ENCODE assay signal across 13 cellular contexts in genomic region chr18:28108801-28109200, GRCh38.
A peak's percentile ranks its signal among the peaks of the same experiment; 100 is the strongest.
DNase-seq lines count a peak whose midpoint lies in the region; ATAC-seq and TF ChIP-seq lines count a peak whose summit lies in the region.
"Had no signal": no experiment of that assay in that cellular context is flagged by ENCODE, and none has a peak within 500 bp of the region (broad histone marks: within the 10 kb centered on the region; RNA-seq: fewer than 3 reads in every experiment).

No MANE protein-coding gene starts in this region.

- TF ChIP-seq CTCF in C4-2B (conservative IDR thresholded peaks at IDR 0.05) (0 out of 2 replicates have a peak, but pooled peaks have one; percentile 7), HFFc6 (IDR thresholded peaks at IDR 0.05) (peak; percentile 26; the same call in 1 of the 2 replicates), astrocyte of the cerebellum (IDR thresholded peaks at IDR 0.05; ENCODE audit: low read depth, low read length, missing control alignments) (no peak)

- H3K27ac ChIP-seq in C4-2B: no peak overlapping the region
- H3K27ac ChIP-seq: thoracic aorta had no signal

- no peaks in the 10 kb centered on the region; the same call in 1 of the 2 replicates for H3K27me3 Mint-ChIP-seq in HFFc6 (ENCODE audit: insufficient read depth)
- H3K27me3 Mint-ChIP-seq: naive thymus-derived CD4-positive, alpha-beta T cell had no signal

- H3K4me3 ChIP-seq in astrocyte of the cerebellum (ENCODE audit: low read depth, low read length): no peak overlapping the region
- H3K4me3 ChIP-seq: thoracic aorta had no signal

- H3K4me3 Mint-ChIP-seq in HFFc6: no peak overlapping the region
- H3K4me3 Mint-ChIP-seq: naive thymus-derived CD4-positive, alpha-beta T cell had no signal

- no peaks in the 10 kb centered on the region for H3K9me3 Mint-ChIP-seq in HFFc6

- H3K27ac Mint-ChIP-seq in HFFc6: peak overlapping the region; percentile 41

- no peak for DNase-seq in HFFc6
- peak; percentile 23 for DNase-seq in astrocyte of the cerebellum (ENCODE audit: low read depth)
- DNase-seq in kidney glomerular epithelial cell (lab: John Stamatoyannopoulos, UW): peak; percentile 84
- no peak for DNase-seq in NCI-H345 (lab: John Stamatoyannopoulos, UW)
- no peak for DNase-seq in HT-29 (ENCODE audit: low spot score)
- DNase-seq in NK-92 treated with Interleukin-12 subunit alpha and Interleukin-12 subunit beta, amount 100 ng/mL, for 24 hours (lab: John Stamatoyannopoulos, UW): no peak
- DNase-seq: activated T-cell treated with anti-CD3 and anti-CD28 coated beads, Interleukin-2, amount 50 U/mL, for 1 hour; anterior cingulate cortex; naive thymus-derived CD4-positive, alpha-beta T cell; NCI-H510A had no signal

- peaks cover 22% of the 10 kb centered on the region for H3K36me3 Mint-ChIP-seq in HFFc6 (ENCODE audit: low read depth)
- H3K36me3 Mint-ChIP-seq: naive thymus-derived CD4-positive, alpha-beta T cell had no signal

- H3K4me1 Mint-ChIP-seq in HFFc6 (ENCODE audit: low read depth): peaks cover 73% of the 10 kb centered on the region
- H3K4me1 Mint-ChIP-seq: naive thymus-derived CD4-positive, alpha-beta T cell had no signal

- in situ Hi-C loops in astrocyte of the cerebellum (cut with HindIII; ENCODE audit: low sequenced_read_pairs): no loop called here

- no peak for ATAC-seq in HG02763 (IDR thresholded peaks at IDR 0.05; ENCODE audit: unreplicated experiment)
- ATAC-seq: naive thymus-derived CD4-positive, alpha-beta T cell had no signal

Comparison
In these comparisons a context has a peak if more than half of its experiments do, and no peak if none do; other contexts are left out.
1. DNase-seq: peak in astrocyte of the cerebellum (single experiment) and kidney glomerular epithelial cell (single experiment); none in HFFc6 (single experiment), NCI-H345 (single experiment), HT-29 (single experiment) and NK-92 treated with Interleukin-12 subunit alpha and Interleukin-12 subunit beta, amount 100 ng/mL, for 24 hours (single experiment).